13 cellular contexts compared by ENCODE assay signal in genomic region chr4:86670739-86671138, GRCh38.
DNase-seq lines count a peak whose midpoint lies in the region; ATAC-seq and TF ChIP-seq lines count a peak whose summit lies in the region.
"Had no signal": no experiment of that assay in that cellular context is flagged by ENCODE, and none has a peak within 500 bp of the region (broad histone marks: within the 10 kb centered on the region; RNA-seq: fewer than 3 reads in every experiment).

No MANE protein-coding gene starts in this region.

- TF ChIP-seq CTCF in NB4 (IDR thresholded peaks at IDR 0.05; ENCODE audit: low read depth, low read length) (no peak), retinal pigment epithelial cell (conservative IDR thresholded peaks at IDR 0.05; ENCODE audit: low read depth, low read length) (no peak)

- DNase-seq in GM03348 (ENCODE audit: low spot score): peak; percentile 49
- DNase-seq in NB4 (ENCODE audit: low read depth): peak; percentile 18
- peak; percentile 70 for DNase-seq in epithelial cell of prostate (ENCODE audit: low read depth, low spot score)
- DNase-seq in retinal pigment epithelial cell (ENCODE audit: low read depth): peak; percentile 64
- no peak for DNase-seq in HK-2 (ENCODE audit: unreplicated experiment)
- no peak for DNase-seq in COR-L47 (lab: John Stamatoyannopoulos, UW)
- DNase-seq: activated naive CD4-positive, alpha-beta T cell treated with Interleukin-2 at 50 U/mL for 16 hours; transverse colon had no signal

- ATAC-seq in GM18867 (IDR thresholded peaks at IDR 0.05; ENCODE audit: unreplicated experiment) (no peak), HG02870 (IDR thresholded peaks at IDR 0.05; ENCODE audit: unreplicated experiment) (no peak)
- ATAC-seq: left lobe of liver had no signal

- TF ChIP-seq POLR2A in NB4 (IDR thresholded peaks at IDR 0.05; ENCODE audit: extremely low read depth, insufficient read length): no peak

- H3K27ac ChIP-seq in epithelial cell of prostate: peak overlapping the region; percentile 49
- H3K27ac ChIP-seq: PC-9, transverse colon had no signal

- no peak overlapping the region for H3K4me3 ChIP-seq in NB4 (ENCODE audit: low read depth, low read length)
- no peak overlapping the region for H3K4me3 ChIP-seq in retinal pigment epithelial cell (ENCODE audit: low read length)
- H3K4me3 ChIP-seq: PC-9, skin epidermis, transverse colon had no signal

Comparison
In these comparisons a context has a peak if more than half of its experiments do, and no peak if none do; other contexts are left out.
1. DNase-seq: peak in GM03348 (single experiment), NB4 (single experiment), epithelial cell of prostate (single experiment) and retinal pigment epithelial cell (single experiment); none in HK-2 (single experiment) and COR-L47 (single experiment).